Comparison of ENCODE assay signal across 8 cellular contexts in the genomic region with DNA sequence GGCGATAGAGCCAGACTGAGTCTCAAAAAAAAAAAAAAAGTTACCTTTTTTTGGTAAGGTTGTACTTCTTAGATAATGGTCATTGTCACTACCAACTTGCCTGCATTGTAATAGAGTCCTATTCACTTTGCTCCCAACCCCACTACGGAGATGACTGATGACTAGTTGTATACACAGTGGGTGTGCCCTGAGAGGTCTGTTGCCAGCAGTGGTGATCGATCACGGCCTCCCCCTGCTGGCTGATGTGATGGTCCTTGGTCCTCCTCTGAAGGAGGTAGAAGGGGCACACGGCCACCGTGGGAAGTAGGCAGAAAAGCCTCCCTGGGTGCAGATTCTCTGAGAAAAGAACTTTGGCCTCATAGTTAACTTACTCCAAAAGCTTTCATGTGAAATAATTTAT. TPM values are rescaled to one million over a fixed set of nuclear protein-coding genes. Genes with fewer than 3 reads are reported as not detected.
DNase-seq lines count a peak whose midpoint lies in the region; ATAC-seq and FAIRE-seq lines count a peak whose summit lies in the region.

No MANE protein-coding gene starts in this region.

- no peak for FAIRE-seq in frontal cortex (lab: Jason Lieb, UNC)

- H3K4me3 Mint-ChIP-seq in activated CD8-positive, alpha-beta memory T cell treated with anti-CD3 and anti-CD28 coated beads, Interleukin-2, amount 10 ng/mL, durations not matched to agents 7 days and 5 days: no peak overlapping the region

- DNase-seq in COLO829 (ENCODE audit: low spot score) (peak; percentile 33), MV-4-11 (lab: John Stamatoyannopoulos, UW) (peak; percentile 58), germinal center (ENCODE audit: low spot score) (peak; percentile 55), frontal cortex (ENCODE audit: low spot score in 2 of 2) (no peak), C1 segment of cervical spinal cord (lab: John Stamatoyannopoulos, UW) (no peak)
- DNase-seq in activated CD8-positive, alpha-beta memory T cell treated with anti-CD3 and anti-CD28 coated beads, Interleukin-2, amount 10 ng/mL, durations not matched to agents 7 days and 5 days: peak; percentile 81
- DNase-seq in stimulated activated CD8-positive, alpha-beta memory T cell treated with anti-CD3 and anti-CD28 coated beads, Interleukin-4, amount 100 ng/mL, for 48 hours: peak; percentile 77

- peak; percentile 61 for ATAC-seq in GM19397 (IDR thresholded peaks at IDR 0.05; ENCODE audit: unreplicated experiment)
- ATAC-seq in activated CD8-positive, alpha-beta memory T cell treated with anti-CD3 and anti-CD28 coated beads, Interleukin-2, amount 10 ng/mL, durations not matched to agents 7 days and 5 days: peak; percentile 93

- CTCF ChIA-PET in activated CD8-positive, alpha-beta memory T cell treated with anti-CD3 and anti-CD28 coated beads, Interleukin-2, amount 10 ng/mL, durations not matched to agents 7 days and 5 days (lab: Charles Lee): interaction anchor here (0.7 to 2.8 kb wide), 5 partner anchors 12 to 418 kb away, joined by 3 to 17 read pairs (median 3); no protein-coding TSS in a partner anchor

- H3K36me3 Mint-ChIP-seq in activated CD8-positive, alpha-beta memory T cell treated with anti-CD3 and anti-CD28 coated beads, Interleukin-2, amount 10 ng/mL, durations not matched to agents 7 days and 5 days: no peaks in the 10 kb centered on the region

- H3K27ac Mint-ChIP-seq in activated CD8-positive, alpha-beta memory T cell treated with anti-CD3 and anti-CD28 coated beads, Interleukin-2, amount 10 ng/mL, durations not matched to agents 7 days and 5 days: no peak overlapping the region

- peaks cover 29% of the 10 kb centered on the region for H3K27me3 Mint-ChIP-seq in activated CD8-positive, alpha-beta memory T cell treated with anti-CD3 and anti-CD28 coated beads, Interleukin-2, amount 10 ng/mL, durations not matched to agents 7 days and 5 days

- H3K4me1 Mint-ChIP-seq in activated CD8-positive, alpha-beta memory T cell treated with anti-CD3 and anti-CD28 coated beads, Interleukin-2, amount 10 ng/mL, durations not matched to agents 7 days and 5 days: no peaks in the 10 kb centered on the region

- H3K9me3 Mint-ChIP-seq in activated CD8-positive, alpha-beta memory T cell treated with anti-CD3 and anti-CD28 coated beads, Interleukin-2, amount 10 ng/mL, durations not matched to agents 7 days and 5 days (ENCODE audit: low read depth): no peaks in the 10 kb centered on the region

RNA-seq across cellular contexts. Expression of gene GCNT3, which starts 10.7 kb away (rescaled TPM):
- not detected for total RNA-seq in activated CD8-positive, alpha-beta memory T cell treated with anti-CD3 and anti-CD28 coated beads, Interleukin-2, amount 10 ng/mL, durations not matched to agents 7 days and 5 days
- 0.41 TPM for total RNA-seq in frontal cortex

RNA-seq across cellular contexts. Expression of gene GTF2A2, which starts 35.0 kb away (rescaled TPM):
- total RNA-seq in activated CD8-positive, alpha-beta memory T cell treated with anti-CD3 and anti-CD28 coated beads, Interleukin-2, amount 10 ng/mL, durations not matched to agents 7 days and 5 days: 100 to 1,000 TPM; 105 to 144 TPM
- 28.1 TPM for total RNA-seq in frontal cortex

Comparison
In these comparisons a context has a peak if more than half of its experiments do, and no peak if none do; other contexts are left out.
1. DNase-seq: peak in COLO829 (single experiment), MV-4-11 (single experiment), activated CD8-positive, alpha-beta memory T cell treated with anti-CD3 and anti-CD28 coated beads, Interleukin-2, amount 10 ng/mL, durations not matched to agents 7 days and 5 days (single experiment), germinal center (single experiment) and stimulated activated CD8-positive, alpha-beta memory T cell treated with anti-CD3 and anti-CD28 coated beads, Interleukin-4, amount 100 ng/mL, for 48 hours (single experiment); none in frontal cortex (0 of 2) and C1 segment of cervical spinal cord (0 of 14).